In genomic region chr3:33442190-33442589, GRCh38 we compare ENCODE assay signal across 1 cellular context.
TF ChIP-seq lines count a peak whose summit lies in the region.

No MANE protein-coding gene starts in this region.

TF ChIP-seq in SK-N-SH treated with all-trans-retinoic acid at 6 μM for 48 hours, 23 proteins besides CTCF, POLR2A, EP300 and RAD21 (continued from another document):
- TF ChIP-seq CREB5 (CRISPR knock-in tag; IDR thresholded peaks at IDR 0.05; ENCODE audit: low read depth) (no peak), RARB (CRISPR knock-in tag; IDR thresholded peaks at IDR 0.05) (no peak), ZNF8 (CRISPR knock-in tag; IDR thresholded peaks at IDR 0.05) (no peak), ARNTL (CRISPR knock-in tag; IDR thresholded peaks at IDR 0.05; ENCODE audit: borderline replicate concordance, low read depth) (no peak), CSRNP3 (CRISPR knock-in tag; IDR thresholded peaks at IDR 0.05) (no peak), SNAI2 (CRISPR knock-in tag; IDR thresholded peaks at IDR 0.05) (no peak), OSR1 (CRISPR knock-in tag; IDR thresholded peaks at IDR 0.05) (no peak), ZNF565 (CRISPR knock-in tag; conservative IDR thresholded peaks at IDR 0.05; ENCODE audit: low read depth) (no peak), BACH2 (CRISPR knock-in tag; IDR thresholded peaks at IDR 0.05; ENCODE audit: borderline replicate concordance) (no peak), ZFP30 (CRISPR knock-in tag; IDR thresholded peaks at IDR 0.05) (no peak), POU6F1 (CRISPR knock-in tag; IDR thresholded peaks at IDR 0.05; ENCODE audit: borderline replicate concordance, low read depth) (no peak), CSDC2 (CRISPR knock-in tag; IDR thresholded peaks at IDR 0.05) (no peak), ISL1 (CRISPR knock-in tag; IDR thresholded peaks at IDR 0.05) (no peak), ZNF70 (CRISPR knock-in tag; IDR thresholded peaks at IDR 0.05) (no peak)
